ENCODE assay signal across 8 cellular contexts in the genomic region with DNA sequence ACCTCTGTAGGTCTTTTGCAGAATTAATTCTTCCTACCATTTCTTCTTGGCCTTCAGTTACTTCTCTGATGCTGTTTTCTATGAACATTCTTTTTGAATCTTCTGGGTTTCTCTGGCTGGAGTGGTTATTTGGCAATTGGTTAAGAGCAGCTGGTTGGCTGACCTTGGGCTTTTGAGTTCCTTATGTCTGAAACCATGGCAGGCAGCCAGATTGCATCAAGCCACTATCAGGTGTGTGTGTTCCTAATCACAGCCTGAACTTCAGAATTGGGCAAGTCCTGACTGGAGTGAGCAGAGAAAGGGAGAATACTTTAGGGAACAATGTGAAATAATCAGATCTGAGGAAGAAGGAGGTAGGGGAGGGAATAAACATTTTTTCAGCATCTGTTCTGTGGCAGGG.
A peak's percentile ranks its signal among the peaks of the same experiment; 100 is the strongest.
DNase-seq lines count a peak whose midpoint lies in the region; ATAC-seq and TF ChIP-seq lines count a peak whose summit lies in the region.

No MANE protein-coding gene starts in this region.

- no peak for TF ChIP-seq EP300 in suprapubic skin (IDR thresholded peaks at IDR 0.05)

- no peaks in the 10 kb centered on the region for H3K36me3 ChIP-seq in adrenal gland (replicated peaks in 1 of 2)
- H3K36me3 ChIP-seq in suprapubic skin = peaks cover 4% of the 10 kb centered on the region

- TF ChIP-seq CTCF in adrenal gland (IDR thresholded peaks at IDR 0.05) (peak in 1 of 6 experiments; percentile 14), suprapubic skin (IDR thresholded peaks at IDR 0.05) (no peak)

- TF ChIP-seq POLR2A in adrenal gland (IDR thresholded peaks at IDR 0.05) = no peak
- TF ChIP-seq POLR2A in suprapubic skin (IDR thresholded peaks at IDR 0.05) = no peak
- no peak for TF ChIP-seq POLR2A in erythroblast (IDR thresholded peaks at IDR 0.05; ENCODE audit: low read length)

- peak; percentile 84 to 97 (median 95) for DNase-seq in adrenal gland
- DNase-seq in right cardiac atrium = peak; percentile 84 to 94 (median 85)
- peak; percentile 81 to 88 for DNase-seq in suprapubic skin (ENCODE audit: low spot score in 2 of 2)
- DNase-seq in T-helper 1 cell = no peak
- DNase-seq in Ammon's horn (ENCODE audit: low spot score) = no peak
- DNase-seq in erythroblast (lab: John Stamatoyannopoulos, UW) = no peak

- peaks cover 21 to 44% of the 10 kb centered on the region in 2 donors for H3K4me1 ChIP-seq in adrenal gland (replicated peaks in 1 of 2)
- peaks cover 15% of the 10 kb centered on the region for H3K4me1 ChIP-seq in right cardiac atrium (ENCODE audit: control insufficient read depth, insufficient read depth, low read length)
- H3K4me1 ChIP-seq in suprapubic skin = peaks cover 46% of the 10 kb centered on the region

- H3K27me3 ChIP-seq in adrenal gland (no peaks in the 10 kb centered on the region), right cardiac atrium (ENCODE audit: control insufficient read depth, insufficient read depth) (no peaks in the 10 kb centered on the region), suprapubic skin (no peaks in the 10 kb centered on the region)

- ATAC-seq in HG03064 (IDR thresholded peaks at IDR 0.05; ENCODE audit: low read depth, unreplicated experiment) (peak; percentile 18), right cardiac atrium (peak; percentile 81 to 85), HG02759 (IDR thresholded peaks at IDR 0.05; ENCODE audit: unreplicated experiment) (no peak)

- H3K27ac ChIP-seq in adrenal gland = peak overlapping the region; percentile 19 to 74 (median 41)
- peak overlapping the region; percentile 88 for H3K27ac ChIP-seq in right cardiac atrium (ENCODE audit: low read length)
- H3K27ac ChIP-seq in suprapubic skin = peak overlapping the region; percentile 16

- H3K4me3 ChIP-seq in adrenal gland (no peak overlapping the region), right cardiac atrium (ENCODE audit: low read length) (no peak overlapping the region), suprapubic skin (no peak overlapping the region)

- intact Hi-C loops in adrenal gland (cut with DNase I) (no loop called here), right cardiac atrium (cut with DNase I) (loop anchor here in 1 of 4 donors (10.0 kb wide), 1 partner anchor 87 kb away; a partner anchor contains a TSS)

- H3K9me3 ChIP-seq in adrenal gland (replicated peaks in 1 of 3) (no peaks in the 10 kb centered on the region), right cardiac atrium (ENCODE audit: control insufficient read depth, low read length) (no peaks in the 10 kb centered on the region), suprapubic skin (no peaks in the 10 kb centered on the region)

Comparison
In these comparisons a context has a peak if more than half of its experiments do, and no peak if none do; other contexts are left out.
1. DNase-seq: peak in adrenal gland (7 of 7), right cardiac atrium (3 of 3) and suprapubic skin (2 of 2); none in T-helper 1 cell (0 of 5), Ammon's horn (single experiment) and erythroblast (0 of 2).
2. H3K27ac ChIP-seq: peak in every context shown above with its lines; median percentile 88 in right cardiac atrium; 41 in adrenal gland; 16 in suprapubic skin.